9 cellular contexts compared by ENCODE assay signal in genomic region chr1:246012271-246012854, GRCh38.
A peak's percentile ranks its signal among the peaks of the same experiment; 100 is the strongest.
DNase-seq lines count a peak whose midpoint lies in the region; ATAC-seq and TF ChIP-seq lines count a peak whose summit lies in the region.
"Had no signal": no experiment of that assay in that cellular context is flagged by ENCODE, and none has a peak within 500 bp of the region (broad histone marks: within the 10 kb centered on the region; RNA-seq: fewer than 3 reads in every experiment).

No MANE protein-coding gene starts in this region.

- H3K27ac ChIP-seq in gastrocnemius medialis = no peak overlapping the region
- H3K27ac ChIP-seq: skin epidermis had no signal

- in situ Hi-C loops in gastrocnemius medialis (cut with MboI; ENCODE audit: low sequenced_read_pairs in 4 of 4) = loop anchor here (25.0 kb wide), 1 partner anchor 475 kb away; no protein-coding TSS in a partner anchor

- no peaks in the 10 kb centered on the region for H3K36me3 ChIP-seq in gastrocnemius medialis

- peak; percentile 56 for DNase-seq in NCI-H510A treated with DMSO at 0.1 percent for 48 hours (lab: John Stamatoyannopoulos, UW)
- no peak for DNase-seq in NCI-H510A (lab: John Stamatoyannopoulos, UW)
- DNase-seq in LNCaP clone FGC (ENCODE audit: low read depth) = no peak
- peak; percentile 5 for DNase-seq in SHP77 treated with DMSO at 0.1 percent for 48 hours (lab: John Stamatoyannopoulos, UW)
- peak; percentile 17 for DNase-seq in fibroblast of the conjunctiva (ENCODE audit: low read depth)
- no peak for DNase-seq in gastrocnemius medialis
- no peak for DNase-seq in cortex of kidney (lab: John Stamatoyannopoulos, UW)
- no peak for DNase-seq in T-helper 9 cell

- intact Hi-C loops in gastrocnemius medialis (cut with DNase I; ENCODE audit: low total_unique reads) = loop anchor here (2.0 kb wide), 2 partner anchors 438 to 480 kb away; no protein-coding TSS in a partner anchor

- H3K4me1 ChIP-seq in gastrocnemius medialis = peaks cover 0 to 4% of the 10 kb centered on the region in 2 donors

- H3K4me3 ChIP-seq in LNCaP clone FGC (ENCODE audit: low read depth, low read length) (no peak overlapping the region), gastrocnemius medialis (no peak overlapping the region)
- H3K4me3 ChIP-seq: skin epidermis had no signal

- H3K27me3 ChIP-seq in gastrocnemius medialis = no peaks in the 10 kb centered on the region

- TF ChIP-seq POLR2A in gastrocnemius medialis (IDR thresholded peaks at IDR 0.05) = no peak

- TF ChIP-seq CTCF in LNCaP clone FGC (IDR thresholded peaks at IDR 0.05; ENCODE audit: control insufficient read depth, extremely low read depth, insufficient read depth) (peak; percentile 68), gastrocnemius medialis (IDR thresholded peaks at IDR 0.05 in 4 of 5, conservative IDR thresholded peaks at IDR 0.05 in 1 of 5) (peak in 4 of 5 experiments; percentile 29 to 57 (median 48))

- ATAC-seq in gastrocnemius medialis = peak in 1 of 2 donors; percentile 39

- no peaks in the 10 kb centered on the region for H3K9me3 ChIP-seq in gastrocnemius medialis

Comparison
In these comparisons a context has a peak if more than half of its experiments do, and no peak if none do; other contexts are left out.
1. DNase-seq: peak in NCI-H510A treated with DMSO at 0.1 percent for 48 hours (single experiment), SHP77 treated with DMSO at 0.1 percent for 48 hours (single experiment) and fibroblast of the conjunctiva (single experiment); none in NCI-H510A (single experiment), LNCaP clone FGC (single experiment), gastrocnemius medialis (0 of 2), cortex of kidney (single experiment) and T-helper 9 cell (single experiment).